Comparison of ENCODE assay signal across 10 cellular contexts in genomic region chr17:7248811-7249210, GRCh38. TPM values are rescaled to one million over a fixed set of nuclear protein-coding genes. Genes with fewer than 3 reads are reported as not detected.
DNase-seq lines count a peak whose midpoint lies in the region; ATAC-seq, FAIRE-seq and TF ChIP-seq lines count a peak whose summit lies in the region.
"Had no signal": no experiment of that assay in that cellular context is flagged by ENCODE, and none has a peak within 500 bp of the region (broad histone marks: within the 10 kb centered on the region; RNA-seq: fewer than 3 reads in every experiment).

No MANE protein-coding gene starts in this region.

- H3K79me2 ChIP-seq in Loucy (ENCODE audit: insufficient read depth, low read length) (peaks cover 70% of the 10 kb centered on the region), keratinocyte (ENCODE audit: control insufficient read depth, insufficient read depth, low read length) (peaks cover 58% of the 10 kb centered on the region)

- no peak for FAIRE-seq in keratinocyte (lab: Jason Lieb, UNC)

- H3K4me3 ChIP-seq in Loucy (ENCODE audit: low read length, poor library complexity, severe bottlenecking) = peak overlapping the region; percentile 84
- H3K4me3 ChIP-seq in keratinocyte (ENCODE audit: control insufficient read depth in 2 of 3, extremely low read depth in 1 of 3, insufficient read depth in 2 of 3, low read depth in 1 of 3, low read length in 3 of 3) = peak overlapping the region in 1 of 3 experiments; percentile 17

- intact Hi-C loops in CD4-positive, alpha-beta T cell (cut with DNase I, micrococcal nuclease) = no loop called here

- peaks cover 22% of the 10 kb centered on the region; the same call in 1 of the 2 replicates for H3K36me3 ChIP-seq in Loucy (ENCODE audit: insufficient read depth, low read length)
- H3K36me3 ChIP-seq in keratinocyte (ENCODE audit: control insufficient read depth in 2 of 2, extremely low read depth in 1 of 2, insufficient read depth in 2 of 2, low read length in 2 of 2) = peaks cover 17 to 21% of the 10 kb centered on the region in 2 experiments

- H3K36me3 Mint-ChIP-seq in CD4-positive, alpha-beta T cell (ENCODE audit: low read depth) = peaks cover 45% of the 10 kb centered on the region

- dilution Hi-C loops in keratinocyte (cut with MboI; ENCODE audit: extremely low pct_ligation_motif_present, low sequenced_read_pairs) = no loop called here

- no peaks in the 10 kb centered on the region for H3K27me3 ChIP-seq in CD4-positive, alpha-beta T cell (ENCODE audit: control insufficient read depth, insufficient read depth, low read length)
- no peaks in the 10 kb centered on the region for H3K27me3 ChIP-seq in Loucy (ENCODE audit: insufficient read depth, low read length, poor library complexity, severe bottlenecking)
- H3K27me3 ChIP-seq in keratinocyte (ENCODE audit: control insufficient read depth, extremely low read depth, insufficient read depth, low read length) = no peaks in the 10 kb centered on the region
- H3K27me3 ChIP-seq: esophagus squamous epithelium had no signal

- peak overlapping the region; percentile 99 for H3K4me2 ChIP-seq in Loucy (ENCODE audit: low read depth, low read length, poor library complexity, severe bottlenecking)
- peak overlapping the region; percentile 31 for H3K4me2 ChIP-seq in keratinocyte (ENCODE audit: control insufficient read depth, extremely low read depth, insufficient read depth, low read depth, low read length)

- H4K20me1 ChIP-seq in Loucy (ENCODE audit: insufficient read depth, low read length, poor library complexity, severe bottlenecking) = peaks cover 47% of the 10 kb centered on the region
- no peaks in the 10 kb centered on the region for H4K20me1 ChIP-seq in keratinocyte (ENCODE audit: control insufficient read depth, extremely low read depth, insufficient read depth, low read length)

- CTCF ChIA-PET in CD4-positive, alpha-beta T cell (lab: Charles Lee) = interaction anchor here (0.7 to 1.6 kb wide), 3 partner anchors 21 to 47 kb away, joined by 3 to 4 read pairs (median 4); no protein-coding TSS in a partner anchor

- no peaks in the 10 kb centered on the region for H3K27me3 Mint-ChIP-seq in CD4-positive, alpha-beta T cell

- peak overlapping the region; percentile 87 for H3K9ac ChIP-seq in Loucy (ENCODE audit: low read depth, low read length, poor library complexity, severe bottlenecking)
- H3K9ac ChIP-seq in keratinocyte (ENCODE audit: control insufficient read depth, extremely low read depth, insufficient read depth, low read length) = no peak overlapping the region
- H3K9ac ChIP-seq: GM23248 had no signal

- H2AFZ ChIP-seq in Loucy (ENCODE audit: low read length) (no peak overlapping the region), keratinocyte (ENCODE audit: control insufficient read depth, low read length) (no peak overlapping the region)
- H2AFZ ChIP-seq: GM23248 had no signal

- no peaks in the 10 kb centered on the region for H3K9me1 ChIP-seq in keratinocyte (ENCODE audit: control insufficient read depth, extremely low read depth, insufficient read depth, low read length)

- peak overlapping the region; percentile 94 for H3K4me3 Mint-ChIP-seq in CD4-positive, alpha-beta T cell

- no peaks in the 10 kb centered on the region for H3F3A ChIP-seq in Loucy (ENCODE audit: low read depth)

- H3K9me3 ChIP-seq in CD4-positive, alpha-beta T cell (ENCODE audit: control insufficient read depth, low read length) = no peaks in the 10 kb centered on the region
- H3K9me3 ChIP-seq in Loucy (ENCODE audit: insufficient read depth, low read depth, low read length) (no peaks in the 10 kb centered on the region), keratinocyte (ENCODE audit: control insufficient read depth, low read depth, low read length) (no peaks in the 10 kb centered on the region)
- H3K9me3 ChIP-seq: esophagus squamous epithelium had no signal

- peaks cover 33% of the 10 kb centered on the region for H3K4me1 ChIP-seq in Loucy (ENCODE audit: insufficient read depth, low read length, poor library complexity, severe bottlenecking)
- H3K4me1 ChIP-seq in keratinocyte (ENCODE audit: control insufficient read depth, extremely low read depth, insufficient read depth, low read length) = peaks cover 18% of the 10 kb centered on the region

- no peak for DNase-seq in CD4-positive, alpha-beta T cell
- no peak for DNase-seq in keratinocyte (ENCODE audit: low read depth, low spot score)
- no peak for DNase-seq in NCI-H2107 (lab: John Stamatoyannopoulos, UW)
- DNase-seq in GM03348 (ENCODE audit: low spot score) = no peak
- DNase-seq: esophagus squamous epithelium, GM23248, WERI-Rb-1 had no signal

- no peak overlapping the region for H3K27ac ChIP-seq in CD4-positive, alpha-beta T cell (ENCODE audit: low read depth, low read length)
- no peak overlapping the region for H3K27ac ChIP-seq in keratinocyte (ENCODE audit: control insufficient read depth, insufficient read depth, low read length)
- H3K27ac ChIP-seq: GM23248, WERI-Rb-1 had no signal

- no peaks in the 10 kb centered on the region for H3K9me3 Mint-ChIP-seq in CD4-positive, alpha-beta T cell

- ATAC-seq in CD4-positive, alpha-beta T cell (ENCODE audit: poor library complexity) = no peak
- ATAC-seq in HG03460 (IDR thresholded peaks at IDR 0.05; ENCODE audit: unreplicated experiment) = no peak
- ATAC-seq: left lobe of liver had no signal

- H3K4me1 Mint-ChIP-seq in CD4-positive, alpha-beta T cell (ENCODE audit: low read depth) = peaks cover 45% of the 10 kb centered on the region

- TF ChIP-seq CTCF in CD4-positive, alpha-beta T cell (IDR thresholded peaks at IDR 0.05) = no peak
- TF ChIP-seq CTCF in Loucy (conservative IDR thresholded peaks at IDR 0.05; ENCODE audit: low read length) (no peak), keratinocyte (optimal IDR thresholded peaks at IDR 0.05 in 1 of 3, IDR thresholded peaks at IDR 0.05 in 1 of 3, conservative IDR thresholded peaks at IDR 0.05 in 1 of 3; ENCODE audit: extremely low read depth in 1 of 3, insufficient read depth in 2 of 3, low read length in 3 of 3) (no peak)

- POLR2A ChIA-PET in CD4-positive, alpha-beta T cell (lab: Charles Lee) = interaction anchor here (0.5 to 3.4 kb wide), 3 partner anchors 8 to 379 kb away, joined by 3 to 54 read pairs (median 4); partner anchors contain the start of genes GABARAP, PHF23 and SAT2

- peak overlapping the region; percentile 100 for H3K27ac Mint-ChIP-seq in CD4-positive, alpha-beta T cell

- H3K9me2 ChIP-seq in Loucy (replicated peaks; ENCODE audit: low read depth, low read length) = no peaks in the 10 kb centered on the region

RNA-seq across cellular contexts. Expression of gene CTDNEP1, which starts 2.7 kb away (rescaled TPM):
- 10 to 100 TPM; 79.3 to 80.7 TPM for total RNA-seq in CD4-positive, alpha-beta T cell
- polyA plus RNA-seq in keratinocyte = 60.8 to 143 TPM (median 66.2 TPM) in 3 replicates
- polyA plus RNA-seq in keratinocyte (2011; ENCODE audit: low read depth) = 84.8 TPM
- polyA plus RNA-seq in keratinocyte (2011; cell fraction: cytosol; rRNA removed) = 85.7 and 117 TPM in 2 replicates
- polyA plus RNA-seq in keratinocyte (2011; cell fraction: nucleus; rRNA removed) = 62.2 and 64.3 TPM in 2 replicates
- 119 and 125 TPM in 2 replicates for polyA plus RNA-seq in keratinocyte (2012; ENCODE audit: low replicate concordance)
- 94.9 to 338 TPM (median 103 TPM) in 3 replicates for polyA minus RNA-seq in keratinocyte
- polyA minus RNA-seq in keratinocyte (2011; cell fraction: cytosol; rRNA and poly(A)+ RNA removed) = 100 TPM
- polyA minus RNA-seq in keratinocyte (2011; cell fraction: nucleus; rRNA and poly(A)+ RNA removed) = 32.5 and 36.8 TPM in 2 replicates

RNA-seq across cellular contexts. Expression of gene ELP5, which starts 3.2 kb away (rescaled TPM):
- 10 to 100 TPM; 20.1 to 21.3 TPM for total RNA-seq in CD4-positive, alpha-beta T cell
- polyA plus RNA-seq in keratinocyte = 19.4 to 24.9 TPM (median 21.4 TPM) in 3 replicates
- 5.4 TPM for polyA plus RNA-seq in keratinocyte (2011; ENCODE audit: low read depth)
- 20.5 and 25.5 TPM in 2 replicates for polyA plus RNA-seq in keratinocyte (2011; cell fraction: cytosol; rRNA removed)
- polyA plus RNA-seq in keratinocyte (2011; cell fraction: nucleus; rRNA removed) = 29.5 and 32.1 TPM in 2 replicates
- 22.6 and 25.7 TPM in 2 replicates for polyA plus RNA-seq in keratinocyte (2012; ENCODE audit: low replicate concordance)
- polyA minus RNA-seq in keratinocyte = 21.8 to 22.3 TPM (median 22.1 TPM) in 3 replicates
- polyA minus RNA-seq in keratinocyte (2011; cell fraction: cytosol; rRNA and poly(A)+ RNA removed) = 20.0 TPM
- 8.9 and 10.1 TPM in 2 replicates for polyA minus RNA-seq in keratinocyte (2011; cell fraction: nucleus; rRNA and poly(A)+ RNA removed)

RNA-seq across cellular contexts. Expression of gene GABARAP, which starts 6.6 kb away (rescaled TPM):
- 100 to 1,000 TPM; 182 to 195 TPM for total RNA-seq in CD4-positive, alpha-beta T cell
- polyA plus RNA-seq in keratinocyte = 271 to 416 TPM (median 391 TPM) in 3 replicates
- polyA plus RNA-seq in keratinocyte (2011; ENCODE audit: low read depth) = 120 TPM
- polyA plus RNA-seq in keratinocyte (2011; cell fraction: cytosol; rRNA removed) = 578 and 682 TPM in 2 replicates
- polyA plus RNA-seq in keratinocyte (2011; cell fraction: nucleus; rRNA removed) = 185 and 186 TPM in 2 replicates
- 266 and 545 TPM in 2 replicates for polyA plus RNA-seq in keratinocyte (2012; ENCODE audit: low replicate concordance)
- polyA minus RNA-seq in keratinocyte = 235 to 333 TPM (median 240 TPM) in 3 replicates
- polyA minus RNA-seq in keratinocyte (2011; cell fraction: cytosol; rRNA and poly(A)+ RNA removed) = 161 TPM
- polyA minus RNA-seq in keratinocyte (2011; cell fraction: nucleus; rRNA and poly(A)+ RNA removed) = 27.8 and 46.5 TPM in 2 replicates

RNA-seq across cellular contexts. Expression of gene PHF23, which starts 9.6 kb away (rescaled TPM):
- 1 to 10 TPM; 4.5 to 5.1 TPM for total RNA-seq in CD4-positive, alpha-beta T cell
- 52.8 to 61.6 TPM (median 55.3 TPM) in 3 replicates for polyA plus RNA-seq in keratinocyte
- 43.8 TPM for polyA plus RNA-seq in keratinocyte (2011; ENCODE audit: low read depth)
- 50.2 and 55.4 TPM in 2 replicates for polyA plus RNA-seq in keratinocyte (2011; cell fraction: cytosol; rRNA removed)
- 75.4 and 76.5 TPM in 2 replicates for polyA plus RNA-seq in keratinocyte (2011; cell fraction: nucleus; rRNA removed)
- 45.3 and 50.3 TPM in 2 replicates for polyA plus RNA-seq in keratinocyte (2012; ENCODE audit: low replicate concordance)
- polyA minus RNA-seq in keratinocyte = 41.1 to 77.5 TPM (median 49.7 TPM) in 3 replicates
- polyA minus RNA-seq in keratinocyte (2011; cell fraction: cytosol; rRNA and poly(A)+ RNA removed) = 36.1 TPM
- polyA minus RNA-seq in keratinocyte (2011; cell fraction: nucleus; rRNA and poly(A)+ RNA removed) = 41.4 and 42.0 TPM in 2 replicates

RNA-seq across cellular contexts. Expression of gene CLDN7, which starts 13.5 kb away (rescaled TPM):
- total RNA-seq in CD4-positive, alpha-beta T cell = 1 to 10 TPM; 1.1 to 1.2 TPM
- polyA plus RNA-seq in keratinocyte = 6.3 to 9.0 TPM (median 6.8 TPM) in 3 replicates
- polyA plus RNA-seq in keratinocyte (2011; ENCODE audit: low read depth) = 6.1 TPM
- 8.6 and 9.5 TPM in 2 replicates for polyA plus RNA-seq in keratinocyte (2011; cell fraction: cytosol; rRNA removed)
- 34.4 and 49.1 TPM in 2 replicates for polyA plus RNA-seq in keratinocyte (2011; cell fraction: nucleus; rRNA removed)
- polyA plus RNA-seq in keratinocyte (2012; ENCODE audit: low replicate concordance) = 8.2 and 32.9 TPM in 2 replicates
- 4.8 to 7.5 TPM (median 6.5 TPM) in 3 replicates for polyA minus RNA-seq in keratinocyte
- polyA minus RNA-seq in keratinocyte (2011; cell fraction: cytosol; rRNA and poly(A)+ RNA removed) = 8.6 TPM
- polyA minus RNA-seq in keratinocyte (2011; cell fraction: nucleus; rRNA and poly(A)+ RNA removed) = 10.4 and 13.9 TPM in 2 replicates
